ENCODE assay signal across 17 cellular contexts in genomic region chr12:65501093-65501621, GRCh38.
A peak's percentile ranks its signal among the peaks of the same experiment; 100 is the strongest.
DNase-seq lines count a peak whose midpoint lies in the region; TF ChIP-seq lines count a peak whose summit lies in the region.
"Had no signal": no experiment of that assay in that cellular context is flagged by ENCODE, and none has a peak within 500 bp of the region (broad histone marks: within the 10 kb centered on the region; RNA-seq: fewer than 3 reads in every experiment).

No MANE protein-coding gene starts in this region.

- H3K4me3 Mint-ChIP-seq in activated CD4-positive, alpha-beta T cell treated with anti-CD3 and anti-CD28 coated beads, Interleukin-2, amount 10 ng/mL, durations not matched to agents 24 days and 14 days, result no peak overlapping the region
- H3K4me3 Mint-ChIP-seq: naive B cell; stimulated activated memory B cell treated with anti-CD40 and anti-IgM and Interleukin-4, amounts not matched to agents 10 μg/mL and 1 μg/mL and 100 μg/mL, for 72 hours had no signal

- no peaks in the 10 kb centered on the region for H3K27me3 Mint-ChIP-seq in activated CD4-positive, alpha-beta T cell treated with anti-CD3 and anti-CD28 coated beads, Interleukin-2, amount 10 ng/mL, durations not matched to agents 24 days and 14 days
- H3K27me3 Mint-ChIP-seq: stimulated activated memory B cell treated with anti-CD40 and anti-IgM and Interleukin-4, amounts not matched to agents 10 μg/mL and 1 μg/mL and 100 μg/mL, for 72 hours had no signal

- H3K36me3 Mint-ChIP-seq in activated CD4-positive, alpha-beta T cell treated with anti-CD3 and anti-CD28 coated beads, Interleukin-2, amount 10 ng/mL, durations not matched to agents 24 days and 14 days (ENCODE audit: low read depth), result no peaks in the 10 kb centered on the region
- H3K36me3 Mint-ChIP-seq: naive B cell; stimulated activated memory B cell treated with anti-CD40 and anti-IgM and Interleukin-4, amounts not matched to agents 10 μg/mL and 1 μg/mL and 100 μg/mL, for 72 hours had no signal

- intact Hi-C loops in sigmoid colon (cut with DNase I), result no loop called here
- intact Hi-C loops in activated CD4-positive, alpha-beta T cell treated with anti-CD3 and anti-CD28 coated beads, Interleukin-2, amount 10 ng/mL, durations not matched to agents 24 days and 14 days (cut with micrococcal nuclease), result no loop called here

- 0 out of 2 replicates have a peak, but pooled peaks cover 14% of the 10 kb centered on the region for H3F3A ChIP-seq in GM23248 (ENCODE audit: insufficient read depth)

- no peaks in the 10 kb centered on the region for H3K9me3 Mint-ChIP-seq in activated CD4-positive, alpha-beta T cell treated with anti-CD3 and anti-CD28 coated beads, Interleukin-2, amount 10 ng/mL, durations not matched to agents 24 days and 14 days
- H3K9me3 Mint-ChIP-seq: stimulated activated memory B cell treated with anti-CD40 and anti-IgM and Interleukin-4, amounts not matched to agents 10 μg/mL and 1 μg/mL and 100 μg/mL, for 72 hours had no signal

- no peaks in the 10 kb centered on the region for H3K36me3 ChIP-seq in GM23248 (ENCODE audit: low read depth)
- no peaks in the 10 kb centered on the region for H3K36me3 ChIP-seq in brain microvascular endothelial cell (replicated peaks)
- H3K36me3 ChIP-seq in sigmoid colon, result no peaks in the 10 kb centered on the region
- H3K36me3 ChIP-seq: gastroesophageal sphincter had no signal

- DNase-seq in GM23248, result no peak
- no peak for DNase-seq in brain microvascular endothelial cell
- DNase-seq in islet precursor cell, result peak; percentile 44
- peak; percentile 69 for DNase-seq in sigmoid colon
- DNase-seq in NCI-H69 (lab: John Stamatoyannopoulos, UW), result no peak
- DNase-seq in SIG-M5 (lab: John Stamatoyannopoulos, UW), result no peak
- no peak for DNase-seq in activated T-cell treated with anti-CD3 and anti-CD28 coated beads for 4 hours
- no peak for DNase-seq in activated CD4-positive, alpha-beta T cell treated with anti-CD3 and anti-CD28 coated beads, Interleukin-2, amount 10 ng/mL, durations not matched to agents 24 days and 14 days
- DNase-seq: activated naive CD4-positive, alpha-beta T cell; Calu3; effector memory CD4-positive, alpha-beta T cell; naive B cell; NCI-H1417 treated with DMSO at 0.1 percent for 48 hours; NCI-H446 treated with DMSO at 0.1 percent for 48 hours had no signal

- H3K9me3 ChIP-seq in GM23248 (ENCODE audit: low read depth) (no peaks in the 10 kb centered on the region), sigmoid colon (no peaks in the 10 kb centered on the region)
- H3K9me3 ChIP-seq: gastroesophageal sphincter had no signal

- in situ Hi-C loops in GM23248 (cut with MboI), result no loop called here
- in situ Hi-C loops in brain microvascular endothelial cell (cut with HindIII; ENCODE audit: low pct_ligation_motif_present, low sequenced_read_pairs), result no loop called here

- H3K79me2 ChIP-seq in GM23248 (ENCODE audit: insufficient read depth), result no peaks in the 10 kb centered on the region

- H3K4me2 ChIP-seq in GM23248 (ENCODE audit: unreplicated experiment), result peak overlapping the region; percentile 7
- H3K4me2 ChIP-seq: KMS-11 had no signal

- TF ChIP-seq CTCF in brain microvascular endothelial cell (IDR thresholded peaks at IDR 0.05; ENCODE audit: low read depth, low read length, missing control alignments) (no peak), sigmoid colon (IDR thresholded peaks at IDR 0.05) (no peak)

- peaks cover 9% of the 10 kb centered on the region for H3K4me1 ChIP-seq in GM23248 (ENCODE audit: insufficient read depth)
- H3K4me1 ChIP-seq in sigmoid colon, result peaks cover 0 to 12% (median 0%) of the 10 kb centered on the region in 4 donors

- no peaks in the 10 kb centered on the region for H3K27me3 ChIP-seq in GM23248 (replicated peaks; ENCODE audit: insufficient read depth)
- no peaks in the 10 kb centered on the region for H3K27me3 ChIP-seq in brain microvascular endothelial cell (replicated peaks)
- no peaks in the 10 kb centered on the region for H3K27me3 ChIP-seq in sigmoid colon
- H3K27me3 ChIP-seq: gastroesophageal sphincter had no signal

- no peak overlapping the region for H3K27ac Mint-ChIP-seq in activated CD4-positive, alpha-beta T cell treated with anti-CD3 and anti-CD28 coated beads, Interleukin-2, amount 10 ng/mL, durations not matched to agents 24 days and 14 days
- H3K27ac Mint-ChIP-seq: naive B cell; stimulated activated memory B cell treated with anti-CD40 and anti-IgM and Interleukin-4, amounts not matched to agents 10 μg/mL and 1 μg/mL and 100 μg/mL, for 72 hours had no signal

- H4K20me1 ChIP-seq in GM23248 (ENCODE audit: insufficient read depth), result no peaks in the 10 kb centered on the region

- H3K4me3 ChIP-seq in GM23248 (no peak overlapping the region), brain microvascular endothelial cell (ENCODE audit: low read depth, low read length) (no peak overlapping the region), sigmoid colon (no peak overlapping the region)
- H3K4me3 ChIP-seq: gastroesophageal sphincter had no signal

- no peak overlapping the region for H2AFZ ChIP-seq in GM23248

- TF ChIP-seq EP300 in sigmoid colon (IDR thresholded peaks at IDR 0.05), result no peak

- WGBS in GM23248 (ENCODE audit: low coverage in 1 of 2, low lambda C conversion rate in 2 of 2, missing lambda C conversion rate in 2 of 2), 2 experiments, result 67 to 72% methylated on average over 6 of the region's 6 CpGs
- 75% methylated on average over 6 of the region's 6 CpGs for WGBS in sigmoid colon, 2 donors

- H3K9me2 ChIP-seq in GM23248 (ENCODE audit: insufficient read depth), result no peaks in the 10 kb centered on the region

- TF ChIP-seq POLR2A in sigmoid colon (IDR thresholded peaks at IDR 0.05), result no peak

- H3K27ac ChIP-seq in GM23248 (no peak overlapping the region), brain microvascular endothelial cell (peak overlapping the region; percentile 27), sigmoid colon (no peak overlapping the region)
- H3K27ac ChIP-seq: KMS-11 had no signal

- no peak overlapping the region for H3K9ac ChIP-seq in GM23248
- H3K9ac ChIP-seq: KMS-11 had no signal

- H3K4me1 Mint-ChIP-seq in activated CD4-positive, alpha-beta T cell treated with anti-CD3 and anti-CD28 coated beads, Interleukin-2, amount 10 ng/mL, durations not matched to agents 24 days and 14 days, result no peaks in the 10 kb centered on the region
- H3K4me1 Mint-ChIP-seq: naive B cell; stimulated activated memory B cell treated with anti-CD40 and anti-IgM and Interleukin-4, amounts not matched to agents 10 μg/mL and 1 μg/mL and 100 μg/mL, for 72 hours had no signal

Comparison
In these comparisons a context has a peak if more than half of its experiments do, and no peak if none do; other contexts are left out.
1. DNase-seq: peak in islet precursor cell (single experiment) and sigmoid colon (single experiment); none in GM23248 (single experiment), brain microvascular endothelial cell (single experiment), NCI-H69 (single experiment), SIG-M5 (single experiment), activated T-cell treated with anti-CD3 and anti-CD28 coated beads for 4 hours (single experiment) and activated CD4-positive, alpha-beta T cell treated with anti-CD3 and anti-CD28 coated beads, Interleukin-2, amount 10 ng/mL, durations not matched to agents 24 days and 14 days (single experiment).